Comparison of ENCODE assay signal across 17 cellular contexts in genomic region chr4:79528241-79528706, GRCh38.
DNase-seq lines count a peak whose midpoint lies in the region; ATAC-seq, FAIRE-seq and TF ChIP-seq lines count a peak whose summit lies in the region.
"Had no signal": no experiment of that assay in that cellular context is flagged by ENCODE, and none has a peak within 500 bp of the region (broad histone marks: within the 10 kb centered on the region; RNA-seq: fewer than 3 reads in every experiment).

No MANE protein-coding gene starts in this region.

- intact Hi-C loops in esophagus muscularis mucosa (cut with DNase I) = no loop called here

- H3K9me3 ChIP-seq in keratinocyte (ENCODE audit: control insufficient read depth, low read depth, low read length) (no peaks in the 10 kb centered on the region), esophagus muscularis mucosa (no peaks in the 10 kb centered on the region)
- H3K9me3 ChIP-seq: body of pancreas, tibial artery had no signal

- TF ChIP-seq CTCF in AG10803 (conservative IDR thresholded peaks at IDR 0.05; ENCODE audit: low read length) = no peak
- no peak for TF ChIP-seq CTCF in keratinocyte (optimal IDR thresholded peaks at IDR 0.05 in 1 of 3, IDR thresholded peaks at IDR 0.05 in 1 of 3, conservative IDR thresholded peaks at IDR 0.05 in 1 of 3; ENCODE audit: extremely low read depth in 1 of 3, insufficient read depth in 2 of 3, low read length in 3 of 3)
- no peak for TF ChIP-seq CTCF in esophagus muscularis mucosa (IDR thresholded peaks at IDR 0.05)

- TF ChIP-seq POLR2A in esophagus muscularis mucosa (IDR thresholded peaks at IDR 0.05; ENCODE audit: low read depth) = no peak

- H3K27me3 Mint-ChIP-seq in activated T-helper 17 cell treated with anti-CD3 and anti-CD28 coated beads, Interleukin-2, amount 50 U/mL, for 72 hours = peaks cover 9% of the 10 kb centered on the region
- H3K27me3 Mint-ChIP-seq: B cell had no signal

- no peak overlapping the region for H3K4me3 Mint-ChIP-seq in activated T-helper 17 cell treated with anti-CD3 and anti-CD28 coated beads, Interleukin-2, amount 50 U/mL, for 72 hours
- H3K4me3 Mint-ChIP-seq: B cell, HFFc6, WTC11 had no signal

- no peak overlapping the region for H3K27ac Mint-ChIP-seq in activated T-helper 17 cell treated with anti-CD3 and anti-CD28 coated beads, Interleukin-2, amount 50 U/mL, for 72 hours
- H3K27ac Mint-ChIP-seq: B cell, HFFc6, WTC11 had no signal

- H2AFZ ChIP-seq in keratinocyte (ENCODE audit: control insufficient read depth, low read length) = no peak overlapping the region

- peaks cover 12% of the 10 kb centered on the region for H3K27me3 ChIP-seq in keratinocyte (ENCODE audit: control insufficient read depth, extremely low read depth, insufficient read depth, low read length)
- H3K27me3 ChIP-seq in esophagus muscularis mucosa = no peaks in the 10 kb centered on the region
- H3K27me3 ChIP-seq: body of pancreas, tibial artery had no signal

- no peaks in the 10 kb centered on the region for H3K36me3 Mint-ChIP-seq in activated T-helper 17 cell treated with anti-CD3 and anti-CD28 coated beads, Interleukin-2, amount 50 U/mL, for 72 hours (ENCODE audit: low read depth)
- H3K36me3 Mint-ChIP-seq: WTC11 had no signal

- H3K9ac ChIP-seq in keratinocyte (ENCODE audit: control insufficient read depth, extremely low read depth, insufficient read depth, low read length) = no peak overlapping the region

- H4K20me1 ChIP-seq in keratinocyte (ENCODE audit: control insufficient read depth, extremely low read depth, insufficient read depth, low read length) = no peaks in the 10 kb centered on the region

- no peaks in the 10 kb centered on the region for H3K4me1 Mint-ChIP-seq in activated T-helper 17 cell treated with anti-CD3 and anti-CD28 coated beads, Interleukin-2, amount 50 U/mL, for 72 hours
- H3K4me1 Mint-ChIP-seq: B cell, WTC11 had no signal

- 55% methylated on average over 3 of the region's 3 CpGs for WGBS in esophagus muscularis mucosa

- dilution Hi-C loops in keratinocyte (cut with MboI; ENCODE audit: extremely low pct_ligation_motif_present, low sequenced_read_pairs) = no loop called here

- ATAC-seq in activated T-helper 17 cell treated with anti-CD3 and anti-CD28 coated beads, Interleukin-2, amount 50 U/mL, for 72 hours (replicated peaks) = peak; percentile 80
- no peak for ATAC-seq in GM19467 (IDR thresholded peaks at IDR 0.05; ENCODE audit: unreplicated experiment)
- ATAC-seq: body of pancreas, WTC11 had no signal

- no peaks in the 10 kb centered on the region for H3K36me3 ChIP-seq in keratinocyte (ENCODE audit: control insufficient read depth in 2 of 2, extremely low read depth in 1 of 2, insufficient read depth in 2 of 2, low read length in 2 of 2)
- no peaks in the 10 kb centered on the region for H3K36me3 ChIP-seq in esophagus muscularis mucosa
- H3K36me3 ChIP-seq: tibial artery had no signal

- no peak for TF ChIP-seq EP300 in esophagus muscularis mucosa (IDR thresholded peaks at IDR 0.05)

- DNase-seq in AG10803 (ENCODE audit: low read depth) (peak; percentile 0), keratinocyte (ENCODE audit: low read depth, low spot score) (no peak), T-helper 9 cell (no peak), esophagus muscularis mucosa (ENCODE audit: extremely low spot score) (no peak), NCI-H1417 treated with DMSO at 0.1 percent for 48 hours (lab: John Stamatoyannopoulos, UW) (no peak)
- peak; percentile 67 for DNase-seq in Jurkat, Clone E6-1 (ENCODE audit: low read depth, low spot score)
- DNase-seq: body of pancreas, DMS79 treated with DMSO at 0.1 percent for 48 hours, foreskin melanocyte, HFFc6, NCI-H2227 treated with DMSO at 0.1 percent for 48 hours, posterior cingulate gyrus, tibial artery had no signal

- peaks cover 3% of the 10 kb centered on the region for H3K9me3 Mint-ChIP-seq in activated T-helper 17 cell treated with anti-CD3 and anti-CD28 coated beads, Interleukin-2, amount 50 U/mL, for 72 hours

- H3K4me1 ChIP-seq in keratinocyte (ENCODE audit: control insufficient read depth, extremely low read depth, insufficient read depth, low read length) = peaks cover 3% of the 10 kb centered on the region
- H3K4me1 ChIP-seq in esophagus muscularis mucosa = peaks cover 0 to 11% (median 0%) of the 10 kb centered on the region in 4 donors
- H3K4me1 ChIP-seq: body of pancreas, tibial artery had no signal

- no peaks in the 10 kb centered on the region for H3K9me1 ChIP-seq in keratinocyte (ENCODE audit: control insufficient read depth, extremely low read depth, insufficient read depth, low read length)

- H3K79me2 ChIP-seq in keratinocyte (ENCODE audit: control insufficient read depth, insufficient read depth, low read length) = no peaks in the 10 kb centered on the region

- peak; percentile 44 for FAIRE-seq in keratinocyte (lab: Jason Lieb, UNC)

- H3K4me2 ChIP-seq in keratinocyte (ENCODE audit: control insufficient read depth, extremely low read depth, insufficient read depth, low read depth, low read length) = no peak overlapping the region

- H3K27ac ChIP-seq in keratinocyte (ENCODE audit: control insufficient read depth, insufficient read depth, low read length) (no peak overlapping the region), esophagus muscularis mucosa (replicated peaks in 1 of 4) (no peak overlapping the region)
- H3K27ac ChIP-seq: body of pancreas, tibial artery had no signal

- H3K4me3 ChIP-seq in AG10803 (ENCODE audit: low read length) = no peak overlapping the region
- H3K4me3 ChIP-seq in Jurkat, Clone E6-1 (ENCODE audit: low read length) = no peak overlapping the region
- no peak overlapping the region for H3K4me3 ChIP-seq in keratinocyte (ENCODE audit: control insufficient read depth in 2 of 3, extremely low read depth in 1 of 3, insufficient read depth in 2 of 3, low read depth in 1 of 3, low read length in 3 of 3)
- H3K4me3 ChIP-seq in esophagus muscularis mucosa = no peak overlapping the region
- H3K4me3 ChIP-seq: body of pancreas, tibial artery had no signal

Comparison
In these comparisons a context has a peak if more than half of its experiments do, and no peak if none do; other contexts are left out.
1. DNase-seq: peak in AG10803 (single experiment) and Jurkat, Clone E6-1 (single experiment); none in keratinocyte (single experiment), T-helper 9 cell (single experiment), esophagus muscularis mucosa (single experiment) and NCI-H1417 treated with DMSO at 0.1 percent for 48 hours (single experiment).